8 cellular contexts compared by ENCODE assay signal in genomic region chr2:174493549-174494331, GRCh38. TPM values are rescaled to one million over a fixed set of nuclear protein-coding genes. Genes with fewer than 3 reads are reported as not detected.
DNase-seq lines count a peak whose midpoint lies in the region; ATAC-seq and TF ChIP-seq lines count a peak whose summit lies in the region.

No MANE protein-coding gene starts in this region.

- H3K4me3 Mint-ChIP-seq in activated CD4-positive, alpha-beta memory T cell treated with anti-CD3 and anti-CD28 coated beads, Interleukin-2, amount 10 ng/mL, durations not matched to agents 7 days and 5 days, result peak overlapping the region; percentile 69
- H3K4me3 Mint-ChIP-seq in stimulated activated naive CD8-positive, alpha-beta T cell treated with anti-CD3 and anti-CD28 coated beads, Interleukin-15, amount 100 ng/mL, for 72 hours, result peak overlapping the region; percentile 82 to 88
- H3K4me3 Mint-ChIP-seq in chondrocyte (ENCODE audit: unreplicated experiment), result no peak overlapping the region

- no peak for TF ChIP-seq CTCF in chondrocyte (IDR thresholded peaks at IDR 0.05)

- peaks cover 54% of the 10 kb centered on the region for H3K4me1 Mint-ChIP-seq in activated CD4-positive, alpha-beta memory T cell treated with anti-CD3 and anti-CD28 coated beads, Interleukin-2, amount 10 ng/mL, durations not matched to agents 7 days and 5 days
- peaks cover 69% of the 10 kb centered on the region for H3K4me1 Mint-ChIP-seq in stimulated activated naive CD8-positive, alpha-beta T cell treated with anti-CD3 and anti-CD28 coated beads, Interleukin-15, amount 100 ng/mL, for 72 hours
- H3K4me1 Mint-ChIP-seq in chondrocyte (ENCODE audit: low read depth), result no peaks in the 10 kb centered on the region

- CTCF ChIA-PET in activated CD4-positive, alpha-beta memory T cell treated with anti-CD3 and anti-CD28 coated beads, Interleukin-2, amount 10 ng/mL, durations not matched to agents 7 days and 5 days (lab: Charles Lee), result interaction anchor here (0.7 to 3.0 kb wide), 11 partner anchors 10 to 1091 kb away, joined by 3 to 17 read pairs (median 4); no protein-coding TSS in a partner anchor

- peak overlapping the region; percentile 97 for H3K27ac Mint-ChIP-seq in activated CD4-positive, alpha-beta memory T cell treated with anti-CD3 and anti-CD28 coated beads, Interleukin-2, amount 10 ng/mL, durations not matched to agents 7 days and 5 days
- H3K27ac Mint-ChIP-seq in stimulated activated naive CD8-positive, alpha-beta T cell treated with anti-CD3 and anti-CD28 coated beads, Interleukin-15, amount 100 ng/mL, for 72 hours, result peak overlapping the region; percentile 97
- H3K27ac Mint-ChIP-seq in chondrocyte (ENCODE audit: unreplicated experiment), result no peak overlapping the region

- H3K36me3 Mint-ChIP-seq in activated CD4-positive, alpha-beta memory T cell treated with anti-CD3 and anti-CD28 coated beads, Interleukin-2, amount 10 ng/mL, durations not matched to agents 7 days and 5 days (ENCODE audit: low read depth), result no peaks in the 10 kb centered on the region
- H3K36me3 Mint-ChIP-seq in chondrocyte (ENCODE audit: low read depth), result no peaks in the 10 kb centered on the region

- POLR2A ChIA-PET in activated CD4-positive, alpha-beta memory T cell treated with anti-CD3 and anti-CD28 coated beads, Interleukin-2, amount 10 ng/mL, durations not matched to agents 7 days and 5 days (lab: Charles Lee), result interaction anchor here (0.7 to 3.3 kb wide), 16 partner anchors 8 to 245 kb away, joined by 3 to 16 read pairs (median 4); partner anchors contain the start of genes GPR155, OLA1 and WIPF1

- no peaks in the 10 kb centered on the region for H3K27me3 Mint-ChIP-seq in activated CD4-positive, alpha-beta memory T cell treated with anti-CD3 and anti-CD28 coated beads, Interleukin-2, amount 10 ng/mL, durations not matched to agents 7 days and 5 days
- no peaks in the 10 kb centered on the region for H3K27me3 Mint-ChIP-seq in stimulated activated naive CD8-positive, alpha-beta T cell treated with anti-CD3 and anti-CD28 coated beads, Interleukin-15, amount 100 ng/mL, for 72 hours
- H3K27me3 Mint-ChIP-seq in chondrocyte (ENCODE audit: low read depth), result no peaks in the 10 kb centered on the region

- DNase-seq in activated effector memory CD4-positive, alpha-beta T cell treated with anti-CD3 and anti-CD28 coated beads, Interleukin-2, amount 50 U/mL, for 16 hours, result peak; percentile 67
- no peak for DNase-seq in activated effector memory CD4-positive, alpha-beta T cell treated with Interleukin-2 at 50 U/mL for 16 hours
- peak; percentile 19 for DNase-seq in activated CD4-positive, alpha-beta memory T cell treated with anti-CD3 and anti-CD28 coated beads, Interleukin-2, amount 10 ng/mL, durations not matched to agents 7 days and 5 days
- peak in 1 of 2 donors; percentile 38 for DNase-seq in stimulated activated naive CD8-positive, alpha-beta T cell treated with anti-CD3 and anti-CD28 coated beads, Interleukin-15, amount 100 ng/mL, for 72 hours
- DNase-seq in chondrocyte (ENCODE audit: low spot score), result no peak
- DNase-seq in NCI-H2171 (lab: John Stamatoyannopoulos, UW), result no peak
- DNase-seq in DMS79 (lab: John Stamatoyannopoulos, UW), result no peak

- no peaks in the 10 kb centered on the region for H3K9me3 Mint-ChIP-seq in activated CD4-positive, alpha-beta memory T cell treated with anti-CD3 and anti-CD28 coated beads, Interleukin-2, amount 10 ng/mL, durations not matched to agents 7 days and 5 days
- peaks cover 3 to 4% of the 10 kb centered on the region in 2 donors for H3K9me3 Mint-ChIP-seq in stimulated activated naive CD8-positive, alpha-beta T cell treated with anti-CD3 and anti-CD28 coated beads, Interleukin-15, amount 100 ng/mL, for 72 hours
- H3K9me3 Mint-ChIP-seq in chondrocyte (ENCODE audit: low read depth), result no peaks in the 10 kb centered on the region

- peak; percentile 45 for ATAC-seq in HG02943 (IDR thresholded peaks at IDR 0.05; ENCODE audit: low read depth, unreplicated experiment)
- peak; percentile 28 for ATAC-seq in stimulated activated naive CD8-positive, alpha-beta T cell treated with anti-CD3 and anti-CD28 coated beads, Interleukin-15, amount 100 ng/mL, for 72 hours

RNA-seq across cellular contexts. Expression of gene GPR155, which starts 6.9 kb away (rescaled TPM):
- total RNA-seq in activated CD4-positive, alpha-beta memory T cell treated with anti-CD3 and anti-CD28 coated beads, Interleukin-2, amount 10 ng/mL, durations not matched to agents 7 days and 5 days, result 10 to 100 TPM; 10.5 to 11.3 TPM
- 11.6 to 15.3 TPM (median 12.8 TPM) in 3 replicates for total RNA-seq in chondrocyte

Comparison
In these comparisons a context has a peak if more than half of its experiments do, and no peak if none do; other contexts are left out.
1. DNase-seq: peak in activated effector memory CD4-positive, alpha-beta T cell treated with anti-CD3 and anti-CD28 coated beads, Interleukin-2, amount 50 U/mL, for 16 hours (single experiment) and activated CD4-positive, alpha-beta memory T cell treated with anti-CD3 and anti-CD28 coated beads, Interleukin-2, amount 10 ng/mL, durations not matched to agents 7 days and 5 days (single experiment); none in activated effector memory CD4-positive, alpha-beta T cell treated with Interleukin-2 at 50 U/mL for 16 hours (single experiment), chondrocyte (single experiment), NCI-H2171 (single experiment) and DMS79 (single experiment).